In genomic region chr16:15879255-15879804, GRCh38 we compare ENCODE assay signal across 9 cellular contexts. TPM values are rescaled to one million over a fixed set of nuclear protein-coding genes. Genes with fewer than 3 reads are reported as not detected.
DNase-seq lines count a peak whose midpoint lies in the region; ATAC-seq, FAIRE-seq and TF ChIP-seq lines count a peak whose summit lies in the region.
"Had no signal": no experiment of that assay in that cellular context is flagged by ENCODE, and none has a peak within 500 bp of the region (broad histone marks: within the 10 kb centered on the region; RNA-seq: fewer than 3 reads in every experiment).

No MANE protein-coding gene starts in this region.

- CTCF ChIA-PET in HEK293T (lab: Yijun Ruan, JAX): no interaction called here

- H3K4me3 ChIP-seq in neural progenitor cell: no peak overlapping the region

- no peaks in the 10 kb centered on the region for H3K9me3 Mint-ChIP-seq in mesothelial cell of epicardium
- no peaks in the 10 kb centered on the region for H3K9me3 Mint-ChIP-seq in neural progenitor cell

- FAIRE-seq in HTR-8/SVneo (lab: Jason Lieb, UNC): no peak

- peaks cover 7% of the 10 kb centered on the region for H3F3A ChIP-seq in neural progenitor cell (ENCODE audit: low read depth)

- DNase-seq in AML-193 (lab: John Stamatoyannopoulos, UW) (peak; percentile 28 to 44), HTR-8/SVneo (ENCODE audit: insufficient read length, low spot score) (peak; percentile 41), amniotic stem cell (lab: John Stamatoyannopoulos, UW) (peak; percentile 39), mesothelial cell of epicardium (ENCODE audit: low spot score in 2 of 2, unreplicated experiment in 2 of 2) (no peak), neural progenitor cell (ENCODE audit: low spot score) (no peak), HEK293T (ENCODE audit: extremely low spot score) (no peak)
- no peak for DNase-seq in central memory CD4-positive, alpha-beta T cell
- DNase-seq: activated CD8-positive, alpha-beta memory T cell treated with anti-CD3 and anti-CD28 coated beads, Interleukin-2, amount 50 U/mL, for 4 hours had no signal

- no peaks in the 10 kb centered on the region for H3K27me3 Mint-ChIP-seq in mesothelial cell of epicardium (ENCODE audit: low read depth)
- H3K27me3 Mint-ChIP-seq in neural progenitor cell (ENCODE audit: insufficient read depth, low read depth): no peaks in the 10 kb centered on the region

- H2AFZ ChIP-seq in neural progenitor cell (replicated peaks): no peak overlapping the region

- no peak overlapping the region for H3K9ac ChIP-seq in neural progenitor cell

- ATAC-seq in GM21381 (IDR thresholded peaks at IDR 0.05; ENCODE audit: unreplicated experiment): no peak

- H3K27me3 ChIP-seq in neural progenitor cell: no peaks in the 10 kb centered on the region

- no peaks in the 10 kb centered on the region for H3K9me3 ChIP-seq in neural progenitor cell (ENCODE audit: low read depth)

- H3K4me2 ChIP-seq in neural progenitor cell: no peak overlapping the region

- peaks cover 8% of the 10 kb centered on the region for H3K4me1 ChIP-seq in neural progenitor cell

- peak overlapping the region; percentile 14 for H3K27ac Mint-ChIP-seq in mesothelial cell of epicardium
- no peak overlapping the region for H3K27ac Mint-ChIP-seq in neural progenitor cell

- no peak overlapping the region for H3K27ac ChIP-seq in neural progenitor cell

- no peaks in the 10 kb centered on the region for H3K36me3 ChIP-seq in neural progenitor cell

- POLR2A ChIA-PET in HEK293T (lab: Yijun Ruan, JAX): interaction anchor here (2.5 kb wide), 1 partner anchor 9 kb away, joined by 7 read pairs; the partner anchor contains the start of gene CEP20

- peaks cover 32% of the 10 kb centered on the region for H3K79me2 ChIP-seq in neural progenitor cell (ENCODE audit: low read depth)

- H3K4me3 Mint-ChIP-seq in mesothelial cell of epicardium: no peak overlapping the region
- no peak overlapping the region for H3K4me3 Mint-ChIP-seq in neural progenitor cell

- TF ChIP-seq CTCF in mesothelial cell of epicardium (IDR thresholded peaks at IDR 0.05; ENCODE audit: unreplicated experiment): no peak
- TF ChIP-seq CTCF in neural progenitor cell (IDR thresholded peaks at IDR 0.05): no peak

- H4K20me1 ChIP-seq in neural progenitor cell (ENCODE audit: low read depth): peaks cover 11% of the 10 kb centered on the region

- H3K4me1 Mint-ChIP-seq in mesothelial cell of epicardium: no peaks in the 10 kb centered on the region
- no peaks in the 10 kb centered on the region for H3K4me1 Mint-ChIP-seq in neural progenitor cell

- H3K36me3 Mint-ChIP-seq in mesothelial cell of epicardium: peaks cover 29% of the 10 kb centered on the region
- H3K36me3 Mint-ChIP-seq in neural progenitor cell: peaks cover 17% of the 10 kb centered on the region

TF ChIP-seq in HEK293T, 16 proteins besides CTCF, POLR2A, EP300 and RAD21:
- TF ChIP-seq ARNT (IDR thresholded peaks at IDR 0.05): no peak
- TF ChIP-seq FOXA1 (IDR thresholded peaks at IDR 0.05): no peak
- no peak for TF ChIP-seq ZNF384 (IDR thresholded peaks at IDR 0.05)
- no peak for TF ChIP-seq SP1 (IDR thresholded peaks at IDR 0.05)
- no peak for TF ChIP-seq PKNOX1 (IDR thresholded peaks at IDR 0.05)
- TF ChIP-seq BHLHE40 (IDR thresholded peaks at IDR 0.05; ENCODE audit: borderline replicate concordance): no peak
- TF ChIP-seq L3MBTL2 (conservative IDR thresholded peaks at IDR 0.05): no peak

RNA-seq across cellular contexts. Expression of gene CEP20, which starts 9.1 kb away (rescaled TPM):
- total RNA-seq in mesothelial cell of epicardium (23.3 to 25.5 TPM (median 24.0 TPM) in 3 replicates), neural progenitor cell (ENCODE audit: low replicate concordance) (50.5 and 101 TPM in 2 replicates)

RNA-seq across cellular contexts. Expression of gene MYH11, which starts 22.5 kb away (rescaled TPM):
- total RNA-seq in mesothelial cell of epicardium (0.58 to 0.89 TPM (median 0.66 TPM) in 3 replicates), neural progenitor cell (ENCODE audit: low replicate concordance) (0.07 and 0.25 TPM in 2 replicates)

Comparison
In these comparisons a context has a peak if more than half of its experiments do, and no peak if none do; other contexts are left out.
1. DNase-seq: peak in AML-193 (2 of 2), HTR-8/SVneo (single experiment) and amniotic stem cell (single experiment); none in mesothelial cell of epicardium (0 of 2), central memory CD4-positive, alpha-beta T cell (single experiment), neural progenitor cell (single experiment) and HEK293T (single experiment).